Comparison of ENCODE assay signal across 20 cellular contexts in the genomic region with DNA sequence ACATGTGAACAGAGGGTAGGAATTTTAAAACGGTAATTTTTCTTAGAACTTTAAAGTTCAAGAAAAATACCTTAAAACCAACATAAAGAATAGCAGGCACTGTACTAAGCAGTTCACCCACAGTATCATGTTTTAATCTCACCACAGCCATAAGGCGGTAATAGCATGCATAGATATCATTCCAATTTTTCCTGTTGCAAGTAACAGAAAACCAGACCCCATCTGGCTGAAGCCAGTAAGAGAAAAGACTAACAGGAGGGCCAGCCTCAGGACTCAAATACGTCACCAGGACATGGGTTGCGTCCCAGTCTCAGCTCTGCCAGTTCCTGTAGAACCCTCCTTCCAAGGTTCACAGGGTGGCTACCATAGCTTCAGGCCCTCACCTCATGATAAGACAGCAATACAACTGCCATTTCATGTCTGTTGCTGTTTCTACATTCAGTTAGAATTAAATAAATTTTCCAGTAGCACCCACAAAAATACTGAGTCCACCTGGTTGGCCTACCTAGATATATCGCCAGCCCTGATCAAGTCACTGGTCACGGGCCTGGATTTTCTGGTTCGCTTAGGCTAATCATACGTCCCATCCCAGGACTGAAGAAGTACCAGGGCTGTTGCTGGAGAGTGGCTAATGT. TPM values are rescaled to one million over a fixed set of nuclear protein-coding genes. Genes with fewer than 3 reads are reported as not detected.
A peak's percentile ranks its signal among the peaks of the same experiment; 100 is the strongest.
DNase-seq lines count a peak whose midpoint lies in the region; ATAC-seq and TF ChIP-seq lines count a peak whose summit lies in the region.
"Had no signal": no experiment of that assay in that cellular context is flagged by ENCODE, and none has a peak within 500 bp of the region (broad histone marks: within the 10 kb centered on the region; RNA-seq: fewer than 3 reads in every experiment).

No MANE protein-coding gene starts in this region.

- peaks cover 21% of the 10 kb centered on the region for H3K27me3 ChIP-seq in GM23338 (ENCODE audit: insufficient read depth)
- H3K27me3 ChIP-seq: dorsolateral prefrontal cortex, Peyer's patch, right atrium auricular region, vagina had no signal

- H3F3A ChIP-seq in GM23338 (replicated peaks; ENCODE audit: low read depth): no peaks in the 10 kb centered on the region

- peak overlapping the region; percentile 73 for H3K4me3 Mint-ChIP-seq in activated CD4-positive, alpha-beta T cell treated with anti-CD3 and anti-CD28 coated beads for 36 hours
- H3K4me3 Mint-ChIP-seq in GM23338 (peak overlapping the region; percentile 92), progenitor cell of endocrine pancreas (ENCODE audit: low read depth) (peak overlapping the region; percentile 71)
- peak overlapping the region; percentile 93 for H3K4me3 Mint-ChIP-seq in activated T-helper 1 cell treated with anti-CD3 and anti-CD28 coated beads, Interleukin-12 subunit alpha, Interleukin-12 subunit beta, Interleukin-2, Interleukin-4 antibody, amounts not matched to agents 30 ng/mL and 10 ng/mL and 1 ng/mL, durations not matched to agents 14 hours and 24 hours and 36 hours

- peaks cover 28% of the 10 kb centered on the region for H3K27me3 Mint-ChIP-seq in activated CD4-positive, alpha-beta T cell treated with anti-CD3 and anti-CD28 coated beads for 36 hours
- peaks cover 18% of the 10 kb centered on the region for H3K27me3 Mint-ChIP-seq in GM23338 (ENCODE audit: insufficient read depth, low read depth, poor library complexity)
- peaks cover 2% of the 10 kb centered on the region for H3K27me3 Mint-ChIP-seq in activated T-helper 1 cell treated with anti-CD3 and anti-CD28 coated beads, Interleukin-12 subunit alpha, Interleukin-12 subunit beta, Interleukin-2, Interleukin-4 antibody, amounts not matched to agents 30 ng/mL and 10 ng/mL and 1 ng/mL, durations not matched to agents 14 hours and 24 hours and 36 hours (ENCODE audit: insufficient read depth)
- H3K27me3 Mint-ChIP-seq in progenitor cell of endocrine pancreas: no peaks in the 10 kb centered on the region

- no peak overlapping the region for H3K27ac ChIP-seq in GM23338 (ENCODE audit: low read depth)
- H3K27ac ChIP-seq: dorsolateral prefrontal cortex, esophagus muscularis mucosa, Peyer's patch, right atrium auricular region, vagina had no signal

- peaks cover 9% of the 10 kb centered on the region; the same call in 1 of the 2 replicates for H3K4me1 ChIP-seq in GM23338 (ENCODE audit: insufficient read depth)

- peaks cover 20% of the 10 kb centered on the region for H3K79me2 ChIP-seq in GM23338 (replicated peaks; ENCODE audit: insufficient read depth)

- no peaks in the 10 kb centered on the region for H4K20me1 ChIP-seq in GM23338 (replicated peaks; ENCODE audit: insufficient read depth)

- no peaks in the 10 kb centered on the region for H3K9me2 ChIP-seq in GM23338 (ENCODE audit: insufficient read depth)

- no peaks in the 10 kb centered on the region for H3K36me3 ChIP-seq in GM23338 (ENCODE audit: insufficient read depth)
- H3K36me3 ChIP-seq: esophagus muscularis mucosa, Peyer's patch, right atrium auricular region, vagina had no signal

- in situ Hi-C loops in GM13977 (cut with MboI; ENCODE audit: low pct_unique_long_range_greater_than_20kb, low sequenced_read_pairs, unreplicated experiment): no loop called here

- POLR2A ChIA-PET in activated CD4-positive, alpha-beta T cell treated with anti-CD3 and anti-CD28 coated beads for 36 hours (lab: Charles Lee): interaction anchor here (0.5 kb wide), 1 partner anchor 246 kb away, joined by 3 read pairs; no protein-coding TSS in a partner anchor

- CTCF ChIA-PET in activated CD4-positive, alpha-beta T cell treated with anti-CD3 and anti-CD28 coated beads for 36 hours (lab: Charles Lee): interaction anchor here (0.8 kb wide), 1 partner anchor 862 kb away, joined by 3 read pairs; no protein-coding TSS in a partner anchor

- H3K4me1 Mint-ChIP-seq in activated CD4-positive, alpha-beta T cell treated with anti-CD3 and anti-CD28 coated beads for 36 hours: peaks cover 15% of the 10 kb centered on the region
- peaks cover 24% of the 10 kb centered on the region for H3K4me1 Mint-ChIP-seq in GM23338
- H3K4me1 Mint-ChIP-seq in activated T-helper 1 cell treated with anti-CD3 and anti-CD28 coated beads, Interleukin-12 subunit alpha, Interleukin-12 subunit beta, Interleukin-2, Interleukin-4 antibody, amounts not matched to agents 30 ng/mL and 10 ng/mL and 1 ng/mL, durations not matched to agents 14 hours and 24 hours and 36 hours (ENCODE audit: low read depth): peaks cover 53% of the 10 kb centered on the region
- H3K4me1 Mint-ChIP-seq in progenitor cell of endocrine pancreas (ENCODE audit: low read depth): peaks cover 19% of the 10 kb centered on the region

- no peak overlapping the region for H3K27ac Mint-ChIP-seq in activated CD4-positive, alpha-beta T cell treated with anti-CD3 and anti-CD28 coated beads for 36 hours
- no peak overlapping the region for H3K27ac Mint-ChIP-seq in GM23338
- H3K27ac Mint-ChIP-seq in activated T-helper 1 cell treated with anti-CD3 and anti-CD28 coated beads, Interleukin-12 subunit alpha, Interleukin-12 subunit beta, Interleukin-2, Interleukin-4 antibody, amounts not matched to agents 30 ng/mL and 10 ng/mL and 1 ng/mL, durations not matched to agents 14 hours and 24 hours and 36 hours: peak overlapping the region; percentile 20
- H3K27ac Mint-ChIP-seq in progenitor cell of endocrine pancreas: no peak overlapping the region

- TF ChIP-seq CTCF in GM23338 (conservative IDR thresholded peaks at IDR 0.05; ENCODE audit: low read depth in 2 of 2) (no peak), progenitor cell of endocrine pancreas (IDR thresholded peaks at IDR 0.05; ENCODE audit: unreplicated experiment) (no peak), GM13977 (IDR thresholded peaks at IDR 0.05; ENCODE audit: extremely low read depth, insufficient read depth, missing control alignments) (no peak)

- intact Hi-C loops in activated CD4-positive, alpha-beta T cell treated with anti-CD3 and anti-CD28 coated beads for 36 hours (cut with DNase I, micrococcal nuclease): no loop called here
- intact Hi-C loops in activated T-helper 1 cell treated with anti-CD3 and anti-CD28 coated beads, Interleukin-12 subunit alpha, Interleukin-12 subunit beta, Interleukin-2, Interleukin-4 antibody, amounts not matched to agents 30 ng/mL and 10 ng/mL and 1 ng/mL, durations not matched to agents 14 hours and 24 hours and 36 hours (cut with micrococcal nuclease): loop anchor here (2.0 kb wide), 1 partner anchor 14 kb away; no protein-coding TSS in a partner anchor

- no peak overlapping the region for H2AFZ ChIP-seq in GM23338

- H3K9me3 Mint-ChIP-seq in activated CD4-positive, alpha-beta T cell treated with anti-CD3 and anti-CD28 coated beads for 36 hours (ENCODE audit: low read depth): peaks cover 13% of the 10 kb centered on the region
- H3K9me3 Mint-ChIP-seq in GM23338 (peaks cover 11% of the 10 kb centered on the region), progenitor cell of endocrine pancreas (ENCODE audit: low read depth) (peaks cover 23% of the 10 kb centered on the region)
- peaks cover 6% of the 10 kb centered on the region for H3K9me3 Mint-ChIP-seq in activated T-helper 1 cell treated with anti-CD3 and anti-CD28 coated beads, Interleukin-12 subunit alpha, Interleukin-12 subunit beta, Interleukin-2, Interleukin-4 antibody, amounts not matched to agents 30 ng/mL and 10 ng/mL and 1 ng/mL, durations not matched to agents 14 hours and 24 hours and 36 hours

- no peak for ATAC-seq in activated CD4-positive, alpha-beta T cell treated with anti-CD3 and anti-CD28 coated beads for 36 hours
- ATAC-seq in GM23338 (no peak), GM21360 (IDR thresholded peaks at IDR 0.05; ENCODE audit: unreplicated experiment) (no peak)

- peaks cover 5% of the 10 kb centered on the region for H3K36me3 Mint-ChIP-seq in activated CD4-positive, alpha-beta T cell treated with anti-CD3 and anti-CD28 coated beads for 36 hours (ENCODE audit: low read depth)
- H3K36me3 Mint-ChIP-seq in GM23338 (ENCODE audit: low read depth): peaks cover 8% of the 10 kb centered on the region
- H3K36me3 Mint-ChIP-seq in activated T-helper 1 cell treated with anti-CD3 and anti-CD28 coated beads, Interleukin-12 subunit alpha, Interleukin-12 subunit beta, Interleukin-2, Interleukin-4 antibody, amounts not matched to agents 30 ng/mL and 10 ng/mL and 1 ng/mL, durations not matched to agents 14 hours and 24 hours and 36 hours (ENCODE audit: low read depth): peaks cover 15% of the 10 kb centered on the region
- H3K36me3 Mint-ChIP-seq in progenitor cell of endocrine pancreas (ENCODE audit: insufficient read depth): peaks cover 13% of the 10 kb centered on the region

- 0 out of 2 replicates have a peak overlapping the region, but pooled peaks have one; percentile 75 for H3K4me3 ChIP-seq in GM23338
- H3K4me3 ChIP-seq: Peyer's patch, right atrium auricular region, vagina had no signal

- H3K4me2 ChIP-seq in GM23338: peak overlapping the region; percentile 84; the same call in 1 of the 2 replicates

- DNase-seq in activated CD4-positive, alpha-beta T cell treated with anti-CD3 and anti-CD28 coated beads for 36 hours: no peak
- no peak for DNase-seq in activated CD4-positive, alpha-beta T cell treated with anti-CD3 and anti-CD28 coated beads for 1 hour
- DNase-seq in GM23338 (ENCODE audit: low spot score) (no peak), progenitor cell of endocrine pancreas (ENCODE audit: low spot score, unreplicated experiment) (no peak), DMS53 treated with DMSO at 0.1 percent for 48 hours (lab: John Stamatoyannopoulos, UW; ENCODE audit: unreplicated experiment) (no peak), GM13977 (ENCODE audit: low spot score) (no peak)
- no peak for DNase-seq in activated T-helper 1 cell treated with anti-CD3 and anti-CD28 coated beads, Interleukin-12 subunit alpha, Interleukin-12 subunit beta, Interleukin-2, Interleukin-4 antibody, amounts not matched to agents 30 ng/mL and 10 ng/mL and 1 ng/mL, durations not matched to agents 14 hours and 24 hours and 36 hours (ENCODE audit: low spot score)
- DNase-seq: ACHN; activated naive CD4-positive, alpha-beta T cell treated with Interleukin-2 at 50 U/mL for 16 hours; COR-L47; dorsolateral prefrontal cortex; head of caudate nucleus; islet precursor cell; NCI-H187 treated with DMSO at 0.1 percent for 48 hours; NCI-H524; Peyer's patch had no signal

TF ChIP-seq in GM23338, 12 proteins besides CTCF, POLR2A, EP300 and RAD21:
- no peak for TF ChIP-seq ZNF331 (CRISPR knock-in tag; IDR thresholded peaks at IDR 0.05; ENCODE audit: low read depth)
- TF ChIP-seq ZNF114 (CRISPR knock-in tag; IDR thresholded peaks at IDR 0.05): no peak

RNA-seq across cellular contexts. Expression of gene RNF32, which starts 2.0 kb away (rescaled TPM):
- under 1 TPM; 0.71 to 0.90 TPM for total RNA-seq in activated CD4-positive, alpha-beta T cell treated with anti-CD3 and anti-CD28 coated beads for 36 hours
- total RNA-seq in GM23338 (2014; rRNA removed; shearing (Covaris generic)): 0.56 TPM in 1 of 2 replicates, not detected in the other
- 2.0 and 2.2 TPM in 2 replicates for polyA plus RNA-seq in GM23338 (2016; fragmentation: Nextera tagmentation; extraction: Ambion mirVana)
- total RNA-seq in activated T-helper 1 cell treated with anti-CD3 and anti-CD28 coated beads, Interleukin-12 subunit alpha, Interleukin-12 subunit beta, Interleukin-2, Interleukin-4 antibody, amounts not matched to agents 30 ng/mL and 10 ng/mL and 1 ng/mL, durations not matched to agents 14 hours and 24 hours and 36 hours: 2.1 and 2.2 TPM in 2 replicates
- total RNA-seq in progenitor cell of endocrine pancreas: 1.6 and 2.8 TPM in 2 replicates
- total RNA-seq: vagina had no signal
